In genomic region chr1:225657462-225657989, GRCh38 we compare ENCODE assay signal across 11 cellular contexts. TPM values are rescaled to one million over a fixed set of nuclear protein-coding genes. Genes with fewer than 3 reads are reported as not detected.
A peak's percentile ranks its signal among the peaks of the same experiment; 100 is the strongest.
DNase-seq lines count a peak whose midpoint lies in the region; ATAC-seq and TF ChIP-seq lines count a peak whose summit lies in the region.
"Had no signal": no experiment of that assay in that cellular context is flagged by ENCODE, and none has a peak within 500 bp of the region (broad histone marks: within the 10 kb centered on the region; RNA-seq: fewer than 3 reads in every experiment).

No MANE protein-coding gene starts in this region.

- H3K9me3 ChIP-seq in right cardiac atrium (ENCODE audit: control insufficient read depth, low read length) (no peaks in the 10 kb centered on the region), left ventricle myocardium inferior (replicated peaks) (no peaks in the 10 kb centered on the region), testis (no peaks in the 10 kb centered on the region)

- DNase-seq in right cardiac atrium, result no peak
- DNase-seq in left ventricle myocardium inferior, result no peak
- peak; percentile 64 for DNase-seq in astrocyte of the hippocampus (ENCODE audit: low read depth, low spot score)
- peak; percentile 38 for DNase-seq in kidney tubule cell (ENCODE audit: low spot score)
- no peak for DNase-seq in testis
- DNase-seq: naive thymus-derived CD8-positive, alpha-beta T cell; NCI-H1105 had no signal

- WGBS in right cardiac atrium, result 73% methylated on average over 7 of the region's 7 CpGs
- WGBS in testis, 2 donors, result 74 to 75% methylated on average over 7 of the region's 7 CpGs

- TF ChIP-seq CTCF in left ventricle myocardium inferior (IDR thresholded peaks at IDR 0.05; ENCODE audit: borderline replicate concordance), result no peak
- TF ChIP-seq CTCF in testis (IDR thresholded peaks at IDR 0.05), result no peak

- H3K4me1 ChIP-seq in right cardiac atrium (ENCODE audit: control insufficient read depth, insufficient read depth, low read length) (no peaks in the 10 kb centered on the region), left ventricle myocardium inferior (peaks cover 50% of the 10 kb centered on the region), testis (peaks cover 2% of the 10 kb centered on the region)

- ATAC-seq in right cardiac atrium (no peak), HG03175 (IDR thresholded peaks at IDR 0.05; ENCODE audit: unreplicated experiment) (no peak), GM21737 (IDR thresholded peaks at IDR 0.05; ENCODE audit: unreplicated experiment) (no peak), HG03520 (IDR thresholded peaks at IDR 0.05; ENCODE audit: unreplicated experiment) (no peak)
- ATAC-seq: activated T-helper 17 cell treated with anti-CD3 and anti-CD28 coated beads, Interleukin-2, amount 50 U/mL, for 72 hours; naive thymus-derived CD8-positive, alpha-beta T cell had no signal

- H3K4me3 ChIP-seq in right cardiac atrium (ENCODE audit: low read length) (no peak overlapping the region), left ventricle myocardium inferior (no peak overlapping the region), testis (no peak overlapping the region)

- TF ChIP-seq POLR2A in testis (IDR thresholded peaks at IDR 0.05), result no peak

- H3K27me3 ChIP-seq in right cardiac atrium (ENCODE audit: control insufficient read depth, insufficient read depth), result no peaks in the 10 kb centered on the region
- H3K27me3 ChIP-seq in left ventricle myocardium inferior (ENCODE audit: low read depth), result no peaks in the 10 kb centered on the region
- H3K27me3 ChIP-seq in testis, result no peaks in the 10 kb centered on the region

- H3K27ac ChIP-seq in right cardiac atrium (ENCODE audit: low read length), result peak overlapping the region; percentile 51
- no peak overlapping the region for H3K27ac ChIP-seq in left ventricle myocardium inferior (replicated peaks)
- H3K27ac ChIP-seq in testis, result peak overlapping the region in 1 of 2 donors; percentile 48

- intact Hi-C loops in right cardiac atrium (cut with DNase I) (loop anchor here in 2 of 4 donors (10.0 kb wide), 3 partner anchors 83 to 107 kb away; no protein-coding TSS in a partner anchor), left ventricle myocardium inferior (cut with micrococcal nuclease) (loop anchor here (10.0 kb wide), 1 partner anchor 117 kb away; the partner anchor contains the start of gene SRP9), testis (cut with DNase I; ENCODE audit: low total_unique reads) (loop anchor here (10.0 kb wide), 1 partner anchor 117 kb away; the partner anchor contains the start of gene SRP9)

- H3K36me3 ChIP-seq in left ventricle myocardium inferior (no peaks in the 10 kb centered on the region), testis (ENCODE audit: low read depth, missing control alignments) (no peaks in the 10 kb centered on the region)

RNA-seq across cellular contexts. Expression of gene ENAH, which starts 4.6 kb away (rescaled TPM):
- total RNA-seq in right cardiac atrium, result 100 to 1,000 TPM in 3 of 4 donors, 10 to 100 TPM in 1; 99.0 to 132 (median 115) TPM
- 29.8 TPM for polyA plus RNA-seq in right cardiac atrium
- total RNA-seq in left ventricle myocardium inferior, result 78.6 TPM
- 100 to 1,000 TPM; 122 to 132 TPM for total RNA-seq in testis
- 84.3 TPM for polyA plus RNA-seq in testis (ENCODE audit: insufficient read depth, low read depth, low replicate concordance)

Comparison
In these comparisons a context has a peak if more than half of its experiments do, and no peak if none do; other contexts are left out.
1. DNase-seq: peak in astrocyte of the hippocampus (single experiment) and kidney tubule cell (single experiment); none in right cardiac atrium (0 of 3), left ventricle myocardium inferior (single experiment) and testis (single experiment).